Comparison of ENCODE assay signal across 10 cellular contexts in genomic region chr2:47751856-47752414, GRCh38. TPM values are rescaled to one million over a fixed set of nuclear protein-coding genes. Genes with fewer than 3 reads are reported as not detected.
DNase-seq lines count a peak whose midpoint lies in the region; ATAC-seq and TF ChIP-seq lines count a peak whose summit lies in the region.
"Had no signal": no experiment of that assay in that cellular context is flagged by ENCODE, and none has a peak within 500 bp of the region (broad histone marks: within the 10 kb centered on the region; RNA-seq: fewer than 3 reads in every experiment).

No MANE protein-coding gene starts in this region.

- H3K27ac Mint-ChIP-seq in WTC11 = peak overlapping the region; percentile 86
- H3K27ac Mint-ChIP-seq: activated naive CD8-positive, alpha-beta T cell had no signal

- H3K4me3 ChIP-seq in neutrophil (ENCODE audit: low read depth in 1 of 2, low read length in 1 of 2) (no peak overlapping the region), WERI-Rb-1 (ENCODE audit: low read depth, low read length) (no peak overlapping the region)

- H3K27me3 Mint-ChIP-seq in WTC11 (ENCODE audit: low read depth) = no peaks in the 10 kb centered on the region
- H3K27me3 Mint-ChIP-seq: activated naive CD8-positive, alpha-beta T cell had no signal

- DNase-seq in NCI-H524 (lab: John Stamatoyannopoulos, UW) = peak; percentile 22 to 62
- no peak for DNase-seq in NCI-H524 treated with DMSO at 0.1 percent for 48 hours (lab: John Stamatoyannopoulos, UW)
- no peak for DNase-seq in WTC11 (ENCODE audit: low spot score)
- no peak for DNase-seq in WERI-Rb-1
- no peak for DNase-seq in D341Med (ENCODE audit: low spot score)
- DNase-seq: Right ventricle myocardium superior had no signal

- H3K36me3 ChIP-seq in neutrophil = no peaks in the 10 kb centered on the region
- no peaks in the 10 kb centered on the region for H3K36me3 ChIP-seq in WERI-Rb-1

- H3K9me3 ChIP-seq in neutrophil (no peaks in the 10 kb centered on the region), WERI-Rb-1 (ENCODE audit: severe bottlenecking) (peaks cover 19% of the 10 kb centered on the region)

- TF ChIP-seq CTCF in WTC11 (IDR thresholded peaks at IDR 0.05) (no peak), neutrophil (IDR thresholded peaks at IDR 0.05) (no peak), WERI-Rb-1 (IDR thresholded peaks at IDR 0.05; ENCODE audit: low read depth, low read length) (no peak)

- H3K27ac ChIP-seq in neutrophil (peak overlapping the region; percentile 37), WERI-Rb-1 (no peak overlapping the region)

- POLR2A ChIA-PET in WTC11 (lab: Charles Lee) = no interaction called here

- H3K9me3 Mint-ChIP-seq in WTC11 = peaks cover 26% of the 10 kb centered on the region

- H3K27me3 ChIP-seq in neutrophil (no peaks in the 10 kb centered on the region), WERI-Rb-1 (ENCODE audit: insufficient read depth, low read depth, severe bottlenecking) (no peaks in the 10 kb centered on the region)

- peaks cover 24% of the 10 kb centered on the region for H3K4me1 Mint-ChIP-seq in WTC11

- CTCF ChIA-PET in WTC11 (lab: Charles Lee) = no interaction called here

- peaks cover 0 to 4% of the 10 kb centered on the region in 2 experiments for H3K4me1 ChIP-seq in neutrophil (ENCODE audit: control insufficient read depth in 1 of 2, insufficient read depth in 1 of 2, low read depth in 1 of 2, low read length in 1 of 2)

- ATAC-seq in HG03045 (IDR thresholded peaks at IDR 0.05; ENCODE audit: unreplicated experiment) (peak; percentile 38), WTC11 (no peak), GM18870 (IDR thresholded peaks at IDR 0.05; ENCODE audit: unreplicated experiment) (no peak)

- H3K36me3 Mint-ChIP-seq in WTC11 = peaks cover 32% of the 10 kb centered on the region
- H3K36me3 Mint-ChIP-seq: activated naive CD8-positive, alpha-beta T cell had no signal

- H3K4me3 Mint-ChIP-seq in WTC11 = no peak overlapping the region
- H3K4me3 Mint-ChIP-seq: activated naive CD8-positive, alpha-beta T cell had no signal

TF ChIP-seq in WTC11, 78 proteins besides CTCF, POLR2A, EP300 and RAD21:
- TF ChIP-seq ZNF138 (CRISPR knock-in tag; conservative IDR thresholded peaks at IDR 0.05) (no peak), JUN (CRISPR knock-in tag; IDR thresholded peaks at IDR 0.05) (no peak), TCF7 (CRISPR knock-in tag; IDR thresholded peaks at IDR 0.05; ENCODE audit: low read depth) (no peak), ELF4 (CRISPR knock-in tag; IDR thresholded peaks at IDR 0.05; ENCODE audit: low read depth) (no peak)
- TF ChIP-seq, protein P1, sequence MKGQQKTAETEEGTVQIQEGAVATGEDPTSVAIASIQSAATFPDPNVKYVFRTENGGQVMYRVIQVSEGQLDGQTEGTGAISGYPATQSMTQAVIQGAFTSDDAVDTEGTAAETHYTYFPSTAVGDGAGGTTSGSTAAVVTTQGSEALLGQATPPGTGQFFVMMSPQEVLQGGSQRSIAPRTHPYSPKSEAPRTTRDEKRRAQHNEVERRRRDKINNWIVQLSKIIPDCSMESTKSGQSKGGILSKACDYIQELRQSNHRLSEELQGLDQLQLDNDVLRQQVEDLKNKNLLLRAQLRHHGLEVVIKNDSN (CRISPR knock-in tag; IDR thresholded peaks at IDR 0.05) = no peak

RNA-seq across cellular contexts. Expression of gene MSH6, which starts 31.0 kb away (rescaled TPM):
- 235 to 275 TPM (median 247 TPM) in 3 replicates for total RNA-seq in WTC11 (2021)

Comparison
In these comparisons a context has a peak if more than half of its experiments do, and no peak if none do; other contexts are left out.
1. DNase-seq: peak in NCI-H524 (2 of 2); none in NCI-H524 treated with DMSO at 0.1 percent for 48 hours (single experiment), WTC11 (single experiment), WERI-Rb-1 (single experiment) and D341Med (single experiment).